8 cellular contexts compared by ENCODE assay signal in genomic region chr6:28648035-28648877, GRCh38.
DNase-seq lines count a peak whose midpoint lies in the region; ATAC-seq and TF ChIP-seq lines count a peak whose summit lies in the region.

No MANE protein-coding gene starts in this region.

- H3K27ac Mint-ChIP-seq in HFFc6 = peak overlapping the region; percentile 84

- peaks cover 3% of the 10 kb centered on the region for H3K27me3 Mint-ChIP-seq in HFFc6 (ENCODE audit: insufficient read depth)

- H3K36me3 Mint-ChIP-seq in HFFc6 (ENCODE audit: low read depth) = no peaks in the 10 kb centered on the region

- peaks cover 26% of the 10 kb centered on the region for H3K4me1 Mint-ChIP-seq in HFFc6 (ENCODE audit: low read depth)

- peak overlapping the region; percentile 96 for H3K4me3 Mint-ChIP-seq in HFFc6

- DNase-seq in COR-L47 (lab: John Stamatoyannopoulos, UW) (peak; percentile 78), HFFc6 (peak; percentile 75), NCI-H82 treated with DMSO at 0.1 percent for 48 hours (lab: John Stamatoyannopoulos, UW; ENCODE audit: unreplicated experiment) (peak; percentile 92), glomerular visceral epithelial cell (ENCODE audit: extremely low spot score) (peak; percentile 86), putamen (ENCODE audit: low spot score) (peak; percentile 77)
- peak; percentile 83 to 87 for DNase-seq in activated T-cell treated with anti-CD3 and anti-CD28 coated beads, Interleukin-2, amount 50 U/mL, for 48 hours
- DNase-seq in effector CD8-positive, alpha-beta T cell (lab: John Stamatoyannopoulos, UW) = no peak

- TF ChIP-seq CTCF in HFFc6 (IDR thresholded peaks at IDR 0.05) = no peak

- H3K9me3 Mint-ChIP-seq in HFFc6 = no peaks in the 10 kb centered on the region

- no peak for ATAC-seq in HG02610 (IDR thresholded peaks at IDR 0.05; ENCODE audit: unreplicated experiment)
